Comparison of ENCODE assay signal across 20 cellular contexts in the genomic region with DNA sequence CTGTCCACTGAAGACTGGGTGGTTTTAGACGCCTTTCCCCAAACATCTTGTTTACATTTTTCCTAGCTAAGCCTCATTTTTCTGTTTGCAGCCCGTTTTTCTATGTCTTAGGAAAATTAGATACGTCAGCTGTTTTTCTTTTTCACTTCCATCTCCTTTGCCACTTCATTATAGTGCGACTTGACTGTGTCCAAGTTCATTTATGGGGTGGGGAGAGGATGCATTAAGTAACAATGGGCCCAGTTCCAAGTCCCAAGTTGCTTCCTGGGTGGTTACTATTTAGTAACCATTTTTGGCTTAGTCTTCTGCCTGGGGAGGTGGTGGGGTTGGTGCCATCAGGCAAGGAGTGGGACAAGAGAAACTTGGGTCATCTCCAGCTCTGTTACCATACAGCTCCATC.
A peak's percentile ranks its signal among the peaks of the same experiment; 100 is the strongest.
DNase-seq lines count a peak whose midpoint lies in the region; ATAC-seq, FAIRE-seq and TF ChIP-seq lines count a peak whose summit lies in the region.
"Had no signal": no experiment of that assay in that cellular context is flagged by ENCODE, and none has a peak within 500 bp of the region (broad histone marks: within the 10 kb centered on the region; RNA-seq: fewer than 3 reads in every experiment).

No MANE protein-coding gene starts in this region.

- H3K4me3 ChIP-seq in left ventricle myocardium inferior = no peak overlapping the region
- no peak overlapping the region for H3K4me3 ChIP-seq in lower lobe of right lung
- H3K4me3 ChIP-seq in upper lobe of right lung = no peak overlapping the region
- H3K4me3 ChIP-seq: heart left ventricle, pancreas, uterus had no signal

- peaks cover 70% of the 10 kb centered on the region for H3K36me3 Mint-ChIP-seq in effector memory CD8-positive, alpha-beta T cell (ENCODE audit: insufficient read depth)

- FAIRE-seq in D721Med (lab: Jason Lieb, UNC) (no peak), RCC 7860 (lab: Jason Lieb, UNC) (no peak)
- FAIRE-seq: A204.1, pancreas had no signal

- no peak overlapping the region for H3K27ac ChIP-seq in left ventricle myocardium inferior (replicated peaks)
- H3K27ac ChIP-seq in lower lobe of right lung = peak overlapping the region; percentile 67
- H3K27ac ChIP-seq in upper lobe of right lung = peak overlapping the region; percentile 31
- H3K27ac ChIP-seq: C4-2B, pancreas, uterus had no signal

- DNase-seq in Right ventricle myocardium superior = no peak
- no peak for DNase-seq in left ventricle myocardium inferior
- DNase-seq in effector memory CD8-positive, alpha-beta T cell = no peak
- DNase-seq in lower lobe of right lung = no peak
- no peak for DNase-seq in upper lobe of right lung
- DNase-seq in D721Med (ENCODE audit: insufficient read length, low spot score) = no peak
- DNase-seq in GOT3 (lab: John Stamatoyannopoulos, UW) = no peak
- no peak for DNase-seq in RCC 7860 (ENCODE audit: low spot score)
- DNase-seq: activated CD4-positive, alpha-beta T cell treated with anti-CD3 and anti-CD28 coated beads for 1 hour; activated T-cell treated with anti-CD3 and anti-CD28 coated beads, Interleukin-2, amount 50 U/mL, for 72 hours; DMS79; NCI-H1105; NCI-H524; pancreas; stimulated activated CD4-positive, alpha-beta T cell treated with anti-CD3 and anti-CD28 coated beads, Interleukin-4, amount 100 ng/mL, for 1 hour; uterus had no signal

- H3K9me3 ChIP-seq in left ventricle myocardium inferior (replicated peaks) (no peaks in the 10 kb centered on the region), lower lobe of right lung (no peaks in the 10 kb centered on the region), upper lobe of right lung (no peaks in the 10 kb centered on the region)
- H3K9me3 ChIP-seq: heart left ventricle, pancreas, uterus had no signal

- no peaks in the 10 kb centered on the region for H3K4me1 ChIP-seq in left ventricle myocardium inferior
- peaks cover 32% of the 10 kb centered on the region for H3K4me1 ChIP-seq in lower lobe of right lung
- peaks cover 16% of the 10 kb centered on the region for H3K4me1 ChIP-seq in upper lobe of right lung
- H3K4me1 ChIP-seq: pancreas, uterus had no signal

- H3K27me3 Mint-ChIP-seq in effector memory CD8-positive, alpha-beta T cell = no peaks in the 10 kb centered on the region

- H3K4me3 Mint-ChIP-seq in effector memory CD8-positive, alpha-beta T cell = peak overlapping the region; percentile 32 to 62
- H3K4me3 Mint-ChIP-seq: activated T-cell treated with anti-CD3 and anti-CD28 coated beads, Interleukin-2, amount 50 U/mL, for 72 hours had no signal

- intact Hi-C loops in Right ventricle myocardium superior (cut with DNase I) (no loop called here), left ventricle myocardium inferior (cut with micrococcal nuclease) (no loop called here), lower lobe of right lung (cut with DNase I) (no loop called here), upper lobe of right lung (cut with DNase I) (no loop called here)

- H3K4me1 Mint-ChIP-seq in effector memory CD8-positive, alpha-beta T cell (ENCODE audit: low read depth in 2 of 2) = peaks cover 63 to 76% of the 10 kb centered on the region in 2 donors

- no peaks in the 10 kb centered on the region for H3K36me3 ChIP-seq in left ventricle myocardium inferior
- no peaks in the 10 kb centered on the region for H3K36me3 ChIP-seq in lower lobe of right lung
- H3K36me3 ChIP-seq in upper lobe of right lung = no peaks in the 10 kb centered on the region
- H3K36me3 ChIP-seq: pancreas, uterus had no signal

- no peaks in the 10 kb centered on the region for H3K9me3 Mint-ChIP-seq in effector memory CD8-positive, alpha-beta T cell
- H3K9me3 Mint-ChIP-seq: activated T-cell treated with anti-CD3 and anti-CD28 coated beads, Interleukin-2, amount 50 U/mL, for 72 hours had no signal

- peak overlapping the region; percentile 91 for H3K27ac Mint-ChIP-seq in effector memory CD8-positive, alpha-beta T cell

- TF ChIP-seq CTCF in left ventricle myocardium inferior (IDR thresholded peaks at IDR 0.05; ENCODE audit: borderline replicate concordance) (no peak), lower lobe of right lung (IDR thresholded peaks at IDR 0.05) (no peak), upper lobe of right lung (IDR thresholded peaks at IDR 0.05) (no peak), D721Med (IDR thresholded peaks at IDR 0.05; ENCODE audit: insufficient read depth, missing control alignments) (no peak)

- H3K27me3 ChIP-seq in left ventricle myocardium inferior (ENCODE audit: low read depth) = peaks cover 3% of the 10 kb centered on the region
- no peaks in the 10 kb centered on the region for H3K27me3 ChIP-seq in lower lobe of right lung (ENCODE audit: low read depth)
- no peaks in the 10 kb centered on the region for H3K27me3 ChIP-seq in upper lobe of right lung
- H3K27me3 ChIP-seq: heart left ventricle, pancreas, uterus had no signal

- ATAC-seq in Right ventricle myocardium superior (ENCODE audit: poor library complexity) (peak; percentile 53), lower lobe of right lung (peak; percentile 2 to 43), upper lobe of right lung (peak; percentile 14)
- no peak for ATAC-seq in effector memory CD8-positive, alpha-beta T cell (replicated peaks)
- ATAC-seq: esophagus mucosa had no signal
